Comparison of ENCODE assay signal across 9 cellular contexts in the genomic region with DNA sequence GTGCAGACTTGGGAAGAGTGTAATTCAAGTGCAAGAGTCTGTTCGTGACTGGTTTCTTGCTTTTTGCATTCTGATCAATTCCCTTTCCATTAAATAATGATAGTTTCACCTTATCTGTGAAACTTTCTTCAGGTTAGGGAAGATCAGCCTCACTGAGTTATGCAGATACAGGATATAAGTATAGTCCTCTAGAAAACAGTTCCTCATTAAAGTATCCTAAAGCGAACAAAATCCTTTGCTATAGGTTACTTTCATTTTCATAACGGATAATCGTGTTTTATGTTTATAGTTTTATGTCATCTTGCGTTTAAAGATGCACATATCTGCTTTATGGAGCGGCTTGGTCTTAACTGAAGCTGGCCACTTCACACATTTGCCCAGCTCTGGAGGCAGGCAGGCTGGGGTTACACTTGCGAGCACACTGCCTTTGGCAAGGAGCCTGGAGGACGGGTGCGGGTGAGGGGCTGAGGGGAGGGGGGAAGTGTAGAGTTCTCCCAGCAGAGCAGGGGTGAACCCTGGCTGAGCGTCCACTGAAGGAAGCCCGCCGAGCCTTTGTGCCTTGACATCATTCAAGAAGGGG.
A peak's percentile ranks its signal among the peaks of the same experiment; 100 is the strongest.
DNase-seq lines count a peak whose midpoint lies in the region; ATAC-seq and TF ChIP-seq lines count a peak whose summit lies in the region.
"Had no signal": no experiment of that assay in that cellular context is flagged by ENCODE, and none has a peak within 500 bp of the region (broad histone marks: within the 10 kb centered on the region; RNA-seq: fewer than 3 reads in every experiment).

No MANE protein-coding gene starts in this region.

- no peaks in the 10 kb centered on the region for H3K4me1 ChIP-seq in SJSA1 (replicated peaks)

- ATAC-seq in HG03045 (IDR thresholded peaks at IDR 0.05; ENCODE audit: unreplicated experiment) (no peak), GM19328 (IDR thresholded peaks at IDR 0.05; ENCODE audit: unreplicated experiment) (no peak), omental fat pad (ENCODE audit: low FRiP score) (no peak)

- H3K9me3 ChIP-seq in SJSA1 (replicated peaks), result no peaks in the 10 kb centered on the region

- peak; percentile 22 for DNase-seq in GM13976 (ENCODE audit: low spot score)
- no peak for DNase-seq in SJSA1 (ENCODE audit: low read depth in 1 of 2, low spot score in 2 of 2)
- DNase-seq in fibroblast of villous mesenchyme (ENCODE audit: low read depth), result no peak
- DNase-seq in germinal center (ENCODE audit: low spot score), result no peak
- no peak for DNase-seq in omental fat pad (ENCODE audit: low spot score)

- in situ Hi-C loops in GM13976 (cut with MboI; ENCODE audit: low sequenced_read_pairs, unreplicated experiment), result no loop called here

- no peaks in the 10 kb centered on the region for H3K36me3 ChIP-seq in SJSA1
- H3K36me3 ChIP-seq: cardiac muscle cell had no signal

- no peak for TF ChIP-seq CTCF in GM13976 (IDR thresholded peaks at IDR 0.05; ENCODE audit: borderline replicate concordance, control extremely low read depth, extremely low read depth, insufficient read depth, missing control alignments)
- TF ChIP-seq CTCF in fibroblast of villous mesenchyme (IDR thresholded peaks at IDR 0.05; ENCODE audit: insufficient read depth, low read depth, low read length), result no peak
- no peak for TF ChIP-seq CTCF in omental fat pad (IDR thresholded peaks at IDR 0.05)

- H3K4me3 ChIP-seq in SJSA1, result peak overlapping the region; percentile 11; the same call in 1 of the 2 replicates
- peak overlapping the region; percentile 49 for H3K4me3 ChIP-seq in fibroblast of villous mesenchyme (ENCODE audit: low read depth, low read length)
- H3K4me3 ChIP-seq in skin epidermis, result peak overlapping the region in 4 of 7 experiments; percentile 1 to 5 (median 3)
- H3K4me3 ChIP-seq: cardiac muscle cell had no signal

- peaks cover 6% of the 10 kb centered on the region; the same call in 1 of the 2 replicates for H3K27me3 ChIP-seq in SJSA1 (replicated peaks)

- H3K27ac ChIP-seq in SJSA1 (no peak overlapping the region), skin epidermis (peak overlapping the region in 2 of 21 experiments; percentile 4 to 40)
- H3K27ac ChIP-seq: cardiac muscle cell had no signal
